Comparison of ENCODE assay signal across 22 cellular contexts in genomic region chr5:23330726-23331125, GRCh38.
DNase-seq lines count a peak whose midpoint lies in the region; ATAC-seq, FAIRE-seq and TF ChIP-seq lines count a peak whose summit lies in the region.
"Had no signal": no experiment of that assay in that cellular context is flagged by ENCODE, and none has a peak within 500 bp of the region (broad histone marks: within the 10 kb centered on the region; RNA-seq: fewer than 3 reads in every experiment).

No MANE protein-coding gene starts in this region.

- 56 to 75% (median 65%) methylated on average over 3 of the region's 3 CpGs for WGBS in small intestine, 3 donors

- no peaks in the 10 kb centered on the region for H3K4me1 ChIP-seq in small intestine (ENCODE audit: control insufficient read depth in 2 of 2, insufficient read depth in 1 of 2, low read depth in 1 of 2, low read length in 1 of 2)
- H3K4me1 ChIP-seq: SJCRH30 had no signal

- no peak overlapping the region for H3K27ac ChIP-seq in small intestine (ENCODE audit: low read depth in 1 of 2, low read length in 1 of 2)
- H3K27ac ChIP-seq: SJCRH30 had no signal

- no peak for TF ChIP-seq CTCF in bronchial epithelial cell (IDR thresholded peaks at IDR 0.05; ENCODE audit: insufficient read depth, low read length, severe bottlenecking)

- FAIRE-seq in RCC 7860 (lab: Jason Lieb, UNC) (peak; percentile 15), bronchial epithelial cell (lab: Jason Lieb, UNC) (no peak), small intestine (lab: Jason Lieb, UNC) (peak; percentile 26)
- FAIRE-seq: H1 had no signal

- no peak overlapping the region for H3K4me3 ChIP-seq in bronchial epithelial cell (ENCODE audit: low read depth, low read length)
- no peak overlapping the region for H3K4me3 ChIP-seq in small intestine (ENCODE audit: low read depth in 1 of 2, low read length in 2 of 2)
- H3K4me3 ChIP-seq: SJCRH30 had no signal

- H3K36me3 ChIP-seq in bronchial epithelial cell (ENCODE audit: control insufficient read depth, insufficient read depth, low read length) = no peaks in the 10 kb centered on the region
- no peaks in the 10 kb centered on the region for H3K36me3 ChIP-seq in small intestine (ENCODE audit: control insufficient read depth in 2 of 2, insufficient read depth in 2 of 2, low read length in 2 of 2)
- H3K36me3 ChIP-seq: SJCRH30 had no signal

- H3K27me3 ChIP-seq in bronchial epithelial cell (ENCODE audit: control insufficient read depth, insufficient read depth, low read length) = no peaks in the 10 kb centered on the region
- no peaks in the 10 kb centered on the region for H3K27me3 ChIP-seq in small intestine (ENCODE audit: control insufficient read depth in 2 of 2, insufficient read depth in 2 of 2, low read length in 2 of 2)
- H3K27me3 ChIP-seq: SJCRH30 had no signal

- no peaks in the 10 kb centered on the region for H3K9me3 ChIP-seq in small intestine (ENCODE audit: control insufficient read depth, low read depth)
- H3K9me3 ChIP-seq: SJCRH30 had no signal

- ATAC-seq in HG02973 (IDR thresholded peaks at IDR 0.05; ENCODE audit: unreplicated experiment) = no peak
- no peak for ATAC-seq in HG03439 (IDR thresholded peaks at IDR 0.05; ENCODE audit: unreplicated experiment)
- ATAC-seq: Panc1, Right ventricle myocardium inferior, SK-N-SH treated with all-trans-retinoic acid at 6 μM for 48 hours had no signal

- DNase-seq in HCEC 1CT (peak; percentile 64), RCC 7860 (ENCODE audit: low spot score) (no peak), bronchial epithelial cell (ENCODE audit: low read depth) (peak; percentile 73), small intestine (no peak)
- no peak for DNase-seq in effector CD8-positive, alpha-beta T cell (lab: John Stamatoyannopoulos, UW)
- DNase-seq: C1 segment of cervical spinal cord; CD4-positive, alpha-beta memory T cell; COR-L47; DMS53; IMR-90; KG1; MM.1S; NCI-H2029; NCI-H2227 treated with DMSO at 0.1 percent for 48 hours; NCI-H526 treated with DMSO at 0.1 percent for 48 hours; SJCRH30 had no signal

Comparison
In these comparisons a context has a peak if more than half of its experiments do, and no peak if none do; other contexts are left out.
1. DNase-seq: peak in HCEC 1CT (single experiment) and bronchial epithelial cell (single experiment); none in RCC 7860 (single experiment), small intestine (single experiment) and effector CD8-positive, alpha-beta T cell (single experiment).